ENCODE assay signal across 24 cellular contexts in genomic region chr9:124724415-124725067, GRCh38. TPM values are rescaled to one million over a fixed set of nuclear protein-coding genes. Genes with fewer than 3 reads are reported as not detected.
DNase-seq lines count a peak whose midpoint lies in the region; ATAC-seq, FAIRE-seq and TF ChIP-seq lines count a peak whose summit lies in the region.
"Had no signal": no experiment of that assay in that cellular context is flagged by ENCODE, and none has a peak within 500 bp of the region (broad histone marks: within the 10 kb centered on the region; RNA-seq: fewer than 3 reads in every experiment).

No MANE protein-coding gene starts in this region.

- peak; percentile 56 for FAIRE-seq in G401.6 (lab: Jason Lieb, UNC)
- FAIRE-seq: A204.1, keratinocyte had no signal

- H3K36me3 Mint-ChIP-seq in progenitor cell of endocrine pancreas (ENCODE audit: insufficient read depth), result peaks cover 4% of the 10 kb centered on the region
- no peaks in the 10 kb centered on the region for H3K36me3 Mint-ChIP-seq in type B pancreatic cell
- H3K36me3 Mint-ChIP-seq: CD8-positive, alpha-beta memory T cell had no signal

- no peaks in the 10 kb centered on the region for H3K36me3 ChIP-seq in SJCRH30
- H3K36me3 ChIP-seq: stomach had no signal

- H3K27me3 ChIP-seq in SJCRH30, result no peaks in the 10 kb centered on the region
- H3K27me3 ChIP-seq: stomach had no signal

- DNase-seq in SJCRH30 (peak in 1 of 2 experiments; percentile 68), left lobe of liver (ENCODE audit: low spot score) (no peak), progenitor cell of endocrine pancreas (ENCODE audit: low spot score, unreplicated experiment) (no peak), NCI-H526 (lab: John Stamatoyannopoulos, UW) (no peak), GOT3 (lab: John Stamatoyannopoulos, UW) (no peak), GM20000 (ENCODE audit: low spot score) (no peak), type B pancreatic cell (ENCODE audit: extremely low spot score, unreplicated experiment) (no peak)
- DNase-seq: activated CD4-positive, alpha-beta T cell treated with anti-CD3 and anti-CD28 coated beads for 36 hours; activated T-cell treated with anti-CD3 and anti-CD28 coated beads, Interleukin-2, amount 50 U/mL, for 4 hours; AML-193; CD8-positive, alpha-beta memory T cell; DMS153; KG1; NCI-H146; nucleus accumbens; retina; SK-N-SH; stimulated activated CD4-positive, alpha-beta T cell treated with anti-CD3 and anti-CD28 coated beads, Interleukin-15, amount 100 ng/mL, for 24 hours; stomach; T-helper 2 cell had no signal

- peak overlapping the region; percentile 14 for H3K4me3 Mint-ChIP-seq in progenitor cell of endocrine pancreas (ENCODE audit: low read depth)
- no peak overlapping the region for H3K4me3 Mint-ChIP-seq in type B pancreatic cell
- H3K4me3 Mint-ChIP-seq: activated CD4-positive, alpha-beta T cell treated with anti-CD3 and anti-CD28 coated beads for 36 hours; activated T-cell treated with anti-CD3 and anti-CD28 coated beads, Interleukin-2, amount 50 U/mL, for 4 hours; CD8-positive, alpha-beta memory T cell had no signal

- H3K9me3 Mint-ChIP-seq in progenitor cell of endocrine pancreas (ENCODE audit: low read depth) (no peaks in the 10 kb centered on the region), type B pancreatic cell (no peaks in the 10 kb centered on the region)
- H3K9me3 Mint-ChIP-seq: activated T-cell treated with anti-CD3 and anti-CD28 coated beads, Interleukin-2, amount 50 U/mL, for 4 hours; CD8-positive, alpha-beta memory T cell had no signal

- TF ChIP-seq CTCF in progenitor cell of endocrine pancreas (IDR thresholded peaks at IDR 0.05; ENCODE audit: unreplicated experiment), result no peak
- TF ChIP-seq CTCF in GM20000 (IDR thresholded peaks at IDR 0.05; ENCODE audit: extremely low read depth, missing control alignments), result no peak
- no peak for TF ChIP-seq CTCF in type B pancreatic cell (conservative IDR thresholded peaks at IDR 0.05)

- H3K4me3 ChIP-seq in SJCRH30, result peak overlapping the region; percentile 28
- H3K4me3 ChIP-seq: stomach had no signal

- H3K9me3 ChIP-seq in SJCRH30 (replicated peaks), result no peaks in the 10 kb centered on the region
- H3K9me3 ChIP-seq: SK-N-SH, stomach had no signal

- ATAC-seq in left lobe of liver, result peak; percentile 82
- ATAC-seq: activated CD4-positive, alpha-beta T cell treated with anti-CD3 and anti-CD28 coated beads for 36 hours; activated T-cell treated with anti-CD3 and anti-CD28 coated beads, Interleukin-2, amount 50 U/mL, for 4 hours had no signal

- H3K27me3 Mint-ChIP-seq in progenitor cell of endocrine pancreas (no peaks in the 10 kb centered on the region), type B pancreatic cell (no peaks in the 10 kb centered on the region)
- H3K27me3 Mint-ChIP-seq: activated CD4-positive, alpha-beta T cell treated with anti-CD3 and anti-CD28 coated beads for 36 hours had no signal

- H3K4me1 ChIP-seq in SJCRH30, result peaks cover 41% of the 10 kb centered on the region

- peaks cover 48% of the 10 kb centered on the region for H3K4me1 Mint-ChIP-seq in progenitor cell of endocrine pancreas (ENCODE audit: low read depth)
- H3K4me1 Mint-ChIP-seq in type B pancreatic cell (ENCODE audit: unreplicated experiment), result peaks cover 31% of the 10 kb centered on the region
- H3K4me1 Mint-ChIP-seq: CD8-positive, alpha-beta memory T cell had no signal

- H3K27ac Mint-ChIP-seq in progenitor cell of endocrine pancreas (peak overlapping the region; percentile 83), type B pancreatic cell (no peak overlapping the region)
- H3K27ac Mint-ChIP-seq: activated CD4-positive, alpha-beta T cell treated with anti-CD3 and anti-CD28 coated beads for 36 hours; CD8-positive, alpha-beta memory T cell had no signal

- H3K27ac ChIP-seq in SJCRH30, result peak overlapping the region; percentile 65
- H3K27ac ChIP-seq: RWPE1, stomach had no signal

RNA-seq across cellular contexts. Expression of gene NR6A1, which starts 46.6 kb away (rescaled TPM):
- total RNA-seq in SJCRH30 (2014; rRNA removed; shearing (Covaris generic)), result 5.1 and 6.0 TPM in 2 replicates
- 2.4 TPM for total RNA-seq in left lobe of liver
- 71.6 and 86.4 TPM in 2 replicates for total RNA-seq in progenitor cell of endocrine pancreas
- 6.5 and 10.0 TPM in 2 replicates for total RNA-seq in type B pancreatic cell (ENCODE audit: low replicate concordance)

RNA-seq across cellular contexts. Expression of gene OLFML2A, which starts 52.4 kb away (rescaled TPM):
- total RNA-seq in SJCRH30 (2014; rRNA removed; shearing (Covaris generic)), result 11.8 and 13.4 TPM in 2 replicates
- total RNA-seq in left lobe of liver, result 0.35 TPM
- total RNA-seq in progenitor cell of endocrine pancreas, result 2.2 and 2.5 TPM in 2 replicates
- 6.3 and 10.8 TPM in 2 replicates for total RNA-seq in type B pancreatic cell (ENCODE audit: low replicate concordance)
- total RNA-seq: CD8-positive, alpha-beta memory T cell had no signal
